ENCODE assay signal across 8 cellular contexts in the genomic region with DNA sequence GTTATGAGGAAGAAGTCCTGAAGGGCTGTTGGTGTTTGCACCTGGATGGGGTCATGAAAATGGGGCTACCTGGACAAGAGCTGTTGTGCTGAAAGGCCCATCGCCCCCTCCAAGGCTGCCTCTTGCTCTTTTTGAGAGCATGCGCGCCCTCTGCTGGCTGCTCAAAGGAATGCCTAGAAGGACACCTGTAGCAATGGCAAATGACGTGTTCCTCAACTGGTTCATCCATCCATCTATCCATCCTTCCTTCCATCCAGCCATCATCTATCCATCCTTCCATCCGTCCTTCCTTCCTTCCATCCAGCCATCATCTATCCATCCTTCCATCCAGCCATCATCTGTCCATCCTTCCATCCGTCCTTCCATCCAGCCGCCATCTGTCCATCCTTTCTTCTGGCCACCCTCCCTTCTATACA. TPM values are rescaled to one million over a fixed set of nuclear protein-coding genes. Genes with fewer than 3 reads are reported as not detected.
A peak's percentile ranks its signal among the peaks of the same experiment; 100 is the strongest.
DNase-seq lines count a peak whose midpoint lies in the region; ATAC-seq and TF ChIP-seq lines count a peak whose summit lies in the region.

No MANE protein-coding gene starts in this region.

- ATAC-seq in lung (ENCODE audit: insufficient read depth, low FRiP score), result no peak

- H3K4me1 ChIP-seq in lung (ENCODE audit: control insufficient read depth in 2 of 2, insufficient read depth in 2 of 2, low read length in 2 of 2), result no peaks in the 10 kb centered on the region

- no peak overlapping the region for H3K4me3 ChIP-seq in HFF-Myc (replicated peaks; ENCODE audit: low read depth, low read length)
- H3K4me3 ChIP-seq in lung, result no peak overlapping the region

- WGBS in lung, 2 donors, result 30 to 32% methylated on average over 7 of the region's 7 CpGs

- H3K36me3 ChIP-seq in lung (ENCODE audit: control insufficient read depth in 2 of 2, insufficient read depth in 2 of 2, low read length in 2 of 2), result peaks cover 2 to 9% of the 10 kb centered on the region in 2 donors

- peak; percentile 82 for TF ChIP-seq CTCF in HFF-Myc (IDR thresholded peaks at IDR 0.05; ENCODE audit: low read depth, low read length, missing control alignments)
- TF ChIP-seq CTCF in lung (IDR thresholded peaks at IDR 0.05; ENCODE audit: control extremely low read depth, extremely low read depth), result peak; percentile 83

- peak; percentile 48 for DNase-seq in DMS153 (lab: John Stamatoyannopoulos, UW)
- no peak for DNase-seq in HFF-Myc (ENCODE audit: extremely low read depth, low read depth)
- DNase-seq in NCI-H510A treated with DMSO at 0.1 percent for 48 hours (lab: John Stamatoyannopoulos, UW), result peak; percentile 73
- DNase-seq in activated CD4-positive, alpha-beta T cell treated with anti-CD3 and anti-CD28 coated beads, Interleukin-2, amount 50 U/mL, for 48 hours, result peak; percentile 76 to 78
- DNase-seq in ecto neural progenitor cell (ENCODE audit: low spot score), result peak; percentile 81
- peak; percentile 75 for DNase-seq in lung (ENCODE audit: low spot score)
- DNase-seq in stimulated activated CD8-positive, alpha-beta memory T cell treated with anti-CD3 and anti-CD28 coated beads, Interleukin-15, amount 100 ng/mL, for 1 hour (ENCODE audit: low read depth), result peak; percentile 57
- no peak for DNase-seq in cortex of kidney (lab: John Stamatoyannopoulos, UW)

- no peaks in the 10 kb centered on the region for H3K9me3 ChIP-seq in lung (ENCODE audit: control insufficient read depth in 2 of 2, insufficient read depth in 1 of 2, low read length in 1 of 2)

- H3K27me3 ChIP-seq in lung (ENCODE audit: control insufficient read depth, insufficient read depth), result no peaks in the 10 kb centered on the region

- H3K27ac ChIP-seq in lung (ENCODE audit: low read depth in 1 of 2, low read length in 1 of 2), result no peak overlapping the region

RNA-seq across cellular contexts. Expression of gene RPL31, which starts 17.2 kb away (rescaled TPM):
- 1,000 to 10,000 TPM; 1,020 to 1,101 TPM for total RNA-seq in lung
- 1,000 to 10,000 TPM; 3,995 to 6,954 TPM for polyA plus RNA-seq in lung

Comparison
In these comparisons a context has a peak if more than half of its experiments do, and no peak if none do; other contexts are left out.
1. DNase-seq: peak in DMS153 (single experiment), NCI-H510A treated with DMSO at 0.1 percent for 48 hours (single experiment), activated CD4-positive, alpha-beta T cell treated with anti-CD3 and anti-CD28 coated beads, Interleukin-2, amount 50 U/mL, for 48 hours (2 of 2), ecto neural progenitor cell (single experiment), lung (single experiment) and stimulated activated CD8-positive, alpha-beta memory T cell treated with anti-CD3 and anti-CD28 coated beads, Interleukin-15, amount 100 ng/mL, for 1 hour (single experiment); none in HFF-Myc (single experiment) and cortex of kidney (single experiment).